Comparison of ENCODE assay signal across 29 cellular contexts in the genomic region with DNA sequence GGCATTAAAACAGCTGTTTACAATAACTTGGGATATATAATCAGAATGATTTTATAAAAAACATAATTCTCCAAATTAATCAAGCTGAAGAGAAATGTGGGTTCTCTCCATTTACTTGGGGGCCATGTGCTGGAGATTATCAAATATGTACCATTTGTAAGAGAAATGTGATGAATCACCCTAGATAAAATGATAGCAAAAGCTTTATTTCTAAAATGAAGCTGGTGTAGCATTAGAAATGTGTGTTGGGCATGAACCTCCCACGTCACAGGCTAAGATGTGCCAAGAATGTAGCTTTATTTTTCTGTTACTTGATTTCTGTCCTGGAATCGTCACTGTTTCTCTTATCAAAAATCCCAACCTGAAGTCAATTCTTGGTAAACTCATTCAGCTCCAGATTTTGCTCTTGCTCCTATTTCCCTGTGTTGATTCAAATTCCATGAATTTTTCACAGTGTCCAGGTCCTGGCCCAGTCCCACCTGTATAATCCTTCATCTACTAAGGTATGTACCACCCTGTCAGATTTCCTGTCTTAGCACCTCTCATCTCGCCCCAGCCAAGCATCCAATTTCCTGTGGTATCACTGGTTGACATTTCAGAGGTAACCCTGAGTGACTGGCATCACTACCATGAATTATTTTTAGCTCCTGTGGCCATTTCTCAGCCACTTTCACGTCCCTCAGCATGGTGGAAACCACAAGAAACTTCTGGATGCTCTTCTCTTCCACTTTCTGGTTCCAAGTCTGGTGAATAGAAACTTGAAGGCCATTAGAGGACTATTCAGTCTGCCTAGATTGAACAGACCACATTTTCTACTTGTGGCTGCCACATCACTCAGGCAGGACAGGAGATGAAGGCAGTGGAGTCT.
"Had no signal": no experiment of that assay in that cellular context is flagged by ENCODE, and none has a peak within 500 bp of the region (broad histone marks: within the 10 kb centered on the region; RNA-seq: fewer than 3 reads in every experiment).

No MANE protein-coding gene starts in this region.

- H3K9me3 ChIP-seq: esophagus muscularis mucosa, heart right ventricle, lower lobe of right lung, ovary, prostate gland, transverse colon, uterus had no signal

- H3K36me3 ChIP-seq: esophagus muscularis mucosa, heart right ventricle, left lung, lower lobe of right lung, ovary, prostate gland, spleen, transverse colon, uterus, WERI-Rb-1 had no signal

- H3K36me3 Mint-ChIP-seq: activated CD4-positive, alpha-beta memory T cell treated with anti-CD3 and anti-CD28 coated beads for 36 hours had no signal

- H3K27ac Mint-ChIP-seq: activated CD4-positive, alpha-beta memory T cell treated with anti-CD3 and anti-CD28 coated beads for 36 hours; activated CD4-positive, alpha-beta T cell treated with anti-CD3 and anti-CD28 coated beads, Interleukin-2, amount 10 ng/mL, durations not matched to agents 24 days and 14 days; activated T-cell treated with anti-CD3 and anti-CD28 coated beads, Interleukin-2, amount 50 U/mL, for 24 hours; nephron progenitor cell; T-helper 1 cell treated with Interleukin-12 subunit alpha and Interleukin-12 subunit beta and Interleukin-4 antibody, amounts not matched to agents 30 μg/mL and 1 μg/mL, for 36 hours had no signal

- H3K4me3 ChIP-seq: esophagus muscularis mucosa, heart right ventricle, left lung, lower lobe of right lung, ovary, prostate gland, spleen, transverse colon, uterus had no signal

- H3K4me1 ChIP-seq: esophagus muscularis mucosa, heart right ventricle, left lung, lower lobe of right lung, prostate gland, spleen, transverse colon, uterus had no signal

- H3K27me3 Mint-ChIP-seq: activated CD4-positive, alpha-beta memory T cell treated with anti-CD3 and anti-CD28 coated beads for 36 hours; activated CD4-positive, alpha-beta T cell treated with anti-CD3 and anti-CD28 coated beads, Interleukin-2, amount 10 ng/mL, durations not matched to agents 24 days and 14 days; activated T-cell treated with anti-CD3 and anti-CD28 coated beads, Interleukin-2, amount 50 U/mL, for 24 hours had no signal

- H3K27me3 ChIP-seq: esophagus muscularis mucosa, heart right ventricle, left lung, ovary, spleen, transverse colon, uterus had no signal

- H3K4me1 Mint-ChIP-seq: activated CD4-positive, alpha-beta T cell treated with anti-CD3 and anti-CD28 coated beads, Interleukin-2, amount 10 ng/mL, durations not matched to agents 24 days and 14 days; nephron progenitor cell had no signal

- H3K27ac ChIP-seq: esophagus muscularis mucosa, heart right ventricle, left lung, lower lobe of right lung, ovary, prostate gland, spleen, transverse colon, uterus, WERI-Rb-1 had no signal

- ATAC-seq: activated CD4-positive, CD25-positive, alpha-beta regulatory T cell treated with anti-CD3 and anti-CD28 coated beads, Interleukin-2, amount 50 U/mL, for 24 hours; heart right ventricle; left lung; lower lobe of right lung; right cardiac atrium had no signal

- H3K4me3 Mint-ChIP-seq: activated CD4-positive, alpha-beta memory T cell treated with anti-CD3 and anti-CD28 coated beads for 36 hours; activated CD4-positive, alpha-beta T cell treated with anti-CD3 and anti-CD28 coated beads, Interleukin-2, amount 10 ng/mL, durations not matched to agents 24 days and 14 days; activated T-cell treated with anti-CD3 and anti-CD28 coated beads, Interleukin-2, amount 50 U/mL, for 24 hours; nephron progenitor cell; T-helper 1 cell treated with Interleukin-12 subunit alpha and Interleukin-12 subunit beta and Interleukin-4 antibody, amounts not matched to agents 30 μg/mL and 1 μg/mL, for 36 hours had no signal

- DNase-seq: activated CD4-positive, alpha-beta memory T cell treated with anti-CD3 and anti-CD28 coated beads for 36 hours; activated CD4-positive, alpha-beta T cell treated with anti-CD3 and anti-CD28 coated beads, Interleukin-2, amount 10 ng/mL, durations not matched to agents 24 days and 14 days; activated CD8-positive, alpha-beta memory T cell treated with anti-CD3 and anti-CD28 coated beads, Interleukin-2, amount 50 U/mL, for 4 hours; activated gamma-delta T cell; activated naive CD4-positive, alpha-beta T cell treated with anti-CD3 and anti-CD28 coated beads, Interleukin-2, amount 50 U/mL, for 16 hours; activated T-cell treated with anti-CD3 and anti-CD28 coated beads, Interleukin-2, amount 50 U/mL, for 24 hours; amygdala; dermis blood vessel endothelial cell; effector CD4-positive, alpha-beta T cell; foreskin melanocyte; heart right ventricle; left lung; lower lobe of right lung; mesendoderm; nephron progenitor cell; ovary; right cardiac atrium; spleen; stimulated activated CD4-positive, alpha-beta T cell treated with anti-CD3 and anti-CD28 coated beads, Interleukin-2, amount 100 ng/mL, for 48 hours; stimulated activated naive CD4-positive, alpha-beta T cell treated with Interleukin-2 at 50 U/mL for 16 hours; SW 1271; T-helper 9 cell; transverse colon; uterus; WERI-Rb-1 had no signal
